11 cellular contexts compared by ENCODE assay signal in genomic region chr9:998301-999110, GRCh38. TPM values are rescaled to one million over a fixed set of nuclear protein-coding genes. Genes with fewer than 3 reads are reported as not detected.
DNase-seq lines count a peak whose midpoint lies in the region; ATAC-seq, FAIRE-seq and TF ChIP-seq lines count a peak whose summit lies in the region.
"Not testable (repeated sequence)": the region's sequence is repeated elsewhere in the genome, so short reads cannot be mapped to it uniquely, and the experiment has no call there.
"Had no signal": no experiment of that assay in that cellular context is flagged by ENCODE, and none has a peak within 500 bp of the region (broad histone marks: within the 10 kb centered on the region; RNA-seq: fewer than 3 reads in every experiment).

No MANE protein-coding gene starts in this region.

- WGBS in H1 (ENCODE audit: extremely low coverage in 1 of 2, insufficient coverage in 1 of 2, insufficient read length in 1 of 2, insufficient replicate concordance in 2 of 2, low coverage in 1 of 2, low lambda C conversion rate in 2 of 2, missing lambda C conversion rate in 1 of 2), 2 experiments: 89% methylated on average over 24 of the region's 55 CpGs; no CpG with 5 or more reads in 1 of the 2 experiments
- WGBS in right cardiac atrium: 74% methylated on average over 28 of the region's 55 CpGs
- no CpG with 5 or more reads among the region's 55 CpGs for WGBS in neuronal stem cell (ENCODE audit: extremely low coverage in 2 of 2, insufficient read length in 2 of 2, insufficient replicate concordance in 1 of 2), 2 donors

- not testable (repeated sequence) for H3K4me2 ChIP-seq in Loucy (ENCODE audit: low read depth, low read length, poor library complexity, severe bottlenecking); PC-3 (ENCODE audit: low read length); H1 (ENCODE audit: insufficient read depth in 1 of 2, low read depth in 2 of 2, low read length in 2 of 2); neuronal stem cell (ENCODE audit: insufficient read depth, low read length, poor library complexity, severe bottlenecking)

- not testable (repeated sequence) for H3K36me3 ChIP-seq in GM06990 (ENCODE audit: control insufficient read depth, insufficient read depth, low read length); Loucy (ENCODE audit: insufficient read depth, low read length); PC-3 (ENCODE audit: low read depth, low read length); H1 (ENCODE audit: control insufficient read depth in 2 of 4, insufficient read depth in 4 of 4, low read length in 3 of 4); neuronal stem cell (replicated peaks in 1 of 2; ENCODE audit: control insufficient read depth in 2 of 2, insufficient read depth in 2 of 2, low read length in 2 of 2)

- not testable (repeated sequence) for H3K23me2 ChIP-seq in H1 (ENCODE audit: low read depth, low read length)

- H3K79me2 ChIP-seq in Loucy (ENCODE audit: insufficient read depth, low read length); PC-3 (ENCODE audit: low read length); H1 (ENCODE audit: control insufficient read depth in 1 of 2, insufficient read depth in 2 of 2, low read length in 2 of 2): not testable (repeated sequence)

- DNase-seq in GM06990 (ENCODE audit: extremely low read depth, insufficient read length) (peak; percentile 18), right cardiac atrium (peak in 2 of 3 donors; percentile 48 to 54)
- not testable (repeated sequence) for DNase-seq in PC-3; H1 (ENCODE audit: low read depth in 1 of 2, low spot score in 2 of 2); neuronal stem cell (ENCODE audit: low spot score)
- DNase-seq in activated naive CD8-positive, alpha-beta T cell treated with anti-CD3 and anti-CD28 coated beads, Interleukin-2, amount 50 U/mL, for 24 hours: peak; percentile 28

- H2BK12ac ChIP-seq in H1 (ENCODE audit: low read depth, low read length); neuronal stem cell (ENCODE audit: low read length): not testable (repeated sequence)

- not testable (repeated sequence) for TF ChIP-seq RAD21 in H1 (IDR thresholded peaks at IDR 0.05 in 1 of 2, conservative IDR thresholded peaks at IDR 0.05 in 1 of 2; ENCODE audit: low read depth in 2 of 2, low read length in 2 of 2)

- H4K20me1 ChIP-seq in Loucy (ENCODE audit: insufficient read depth, low read length, poor library complexity, severe bottlenecking); PC-3 (ENCODE audit: low read length); H1 (replicated peaks in 1 of 2; ENCODE audit: control insufficient read depth in 1 of 2, insufficient read depth in 2 of 2, low read length in 2 of 2): not testable (repeated sequence)

- not testable (repeated sequence) for H2AFZ ChIP-seq in Loucy (ENCODE audit: low read length); PC-3 (ENCODE audit: low read length); H1 (ENCODE audit: low read length); neuronal stem cell (ENCODE audit: low read length)

- POLR2A ChIA-PET in PC-3 (lab: Charles Lee; ENCODE audit: unreplicated experiment); H1 (lab: Charles Lee; ENCODE audit: partially characterized antibody): not testable (repeated sequence)

- H3K9ac ChIP-seq in Loucy (ENCODE audit: low read depth, low read length, poor library complexity, severe bottlenecking); PC-3 (ENCODE audit: low read length); H1 (replicated peaks in 1 of 4; ENCODE audit: extremely low read depth in 1 of 4, low read depth in 3 of 4, low read length in 3 of 4); neuronal stem cell (ENCODE audit: low read depth, low read length, poor library complexity): not testable (repeated sequence)

- not testable (repeated sequence) for H2BK20ac ChIP-seq in H1 (ENCODE audit: low read length)

- H3K18ac ChIP-seq in H1 (ENCODE audit: extremely low read depth, low read length): not testable (repeated sequence)
- H3K18ac ChIP-seq in neuronal stem cell (ENCODE audit: low read length): peak overlapping the region; percentile 48

- not testable (repeated sequence) for H3K9me2 ChIP-seq in Loucy (replicated peaks; ENCODE audit: low read depth, low read length); PC-3 (replicated peaks; ENCODE audit: low read length)

- H3K56ac ChIP-seq in H1 (replicated peaks; ENCODE audit: insufficient read length, low read depth, low read length): not testable (repeated sequence)

- not testable (repeated sequence) for H4K5ac ChIP-seq in H1 (ENCODE audit: insufficient read length, low read depth, low read length)

- BruUV-seq in PC-3 (replicated peaks; lab: Mats Ljungman, UMichigan): not testable (repeated sequence)

- H3K4me1 Mint-ChIP-seq in activated naive CD8-positive, alpha-beta T cell treated with anti-CD3 and anti-CD28 coated beads, Interleukin-2, amount 50 U/mL, for 24 hours: peaks cover 11% of the 10 kb centered on the region

- H3K36me3 Mint-ChIP-seq in activated naive CD8-positive, alpha-beta T cell treated with anti-CD3 and anti-CD28 coated beads, Interleukin-2, amount 50 U/mL, for 24 hours (ENCODE audit: low read depth): not testable (repeated sequence)

- ATAC-seq in PC-3; activated naive CD8-positive, alpha-beta T cell treated with anti-CD3 and anti-CD28 coated beads, Interleukin-2, amount 50 U/mL, for 24 hours; right cardiac atrium: not testable (repeated sequence)

- H3K27ac ChIP-seq in PC-3 (ENCODE audit: low read length); H1 (ENCODE audit: low read depth, low read length); right cardiac atrium (ENCODE audit: low read length); neuronal stem cell (replicated peaks; ENCODE audit: low read length): not testable (repeated sequence)

- H2BK120ac ChIP-seq in H1 (replicated peaks; ENCODE audit: low read depth, low read length); neuronal stem cell (ENCODE audit: low read depth, low read length): not testable (repeated sequence)

- H3F3A ChIP-seq in Loucy (ENCODE audit: low read depth); PC-3 (ENCODE audit: low read length, unreplicated experiment): not testable (repeated sequence)

- not testable (repeated sequence) for H3K27me3 ChIP-seq in GM06990 (replicated peaks; ENCODE audit: control insufficient read depth, insufficient read depth, low read length); Loucy (ENCODE audit: insufficient read depth, low read length, poor library complexity, severe bottlenecking); PC-3 (ENCODE audit: low read length); H1 (replicated peaks in 1 of 4; ENCODE audit: control insufficient read depth in 3 of 4, extremely low read depth in 1 of 4, insufficient read depth in 3 of 4, low read length in 3 of 4); right cardiac atrium (ENCODE audit: control insufficient read depth, insufficient read depth); neuronal stem cell (ENCODE audit: control insufficient read depth in 3 of 3, insufficient read depth in 3 of 3, low read depth in 1 of 3, low read length in 3 of 3)

- not testable (repeated sequence) for H3K79me1 ChIP-seq in H1 (ENCODE audit: low read depth, low read length); neuronal stem cell (ENCODE audit: low read depth, low read length)

- not testable (repeated sequence) for H2AK5ac ChIP-seq in H1 (ENCODE audit: low read depth, low read length); neuronal stem cell (ENCODE audit: low read depth, low read length)

- intact Hi-C loops in PC-3 (cut with micrococcal nuclease); right cardiac atrium (cut with DNase I): not testable (repeated sequence)

- H3K4me3 Mint-ChIP-seq in activated naive CD8-positive, alpha-beta T cell treated with anti-CD3 and anti-CD28 coated beads, Interleukin-2, amount 50 U/mL, for 24 hours: not testable (repeated sequence)

- CTCF ChIA-PET in PC-3 (lab: Charles Lee): not testable (repeated sequence)
- CTCF ChIA-PET in H1 (lab: Charles Lee; ENCODE audit: partially characterized antibody): interaction anchor here (0.6 to 2.5 kb wide), 13 partner anchors 10 to 652 kb away, joined by 3 to 14 read pairs (median 4); no protein-coding TSS in a partner anchor

- H3K4ac ChIP-seq in H1 (replicated peaks; ENCODE audit: insufficient read length, low read depth, low read length); neuronal stem cell (ENCODE audit: low read length): not testable (repeated sequence)

- H3K4me1 ChIP-seq in Loucy (ENCODE audit: insufficient read depth, low read length, poor library complexity, severe bottlenecking); H1 (replicated peaks in 1 of 4; ENCODE audit: control insufficient read depth in 3 of 4, insufficient read depth in 4 of 4, low read length in 3 of 4); right cardiac atrium (ENCODE audit: control insufficient read depth, insufficient read depth, low read length); neuronal stem cell (ENCODE audit: control insufficient read depth in 2 of 2, insufficient read depth in 1 of 2, low read depth in 1 of 2, low read length in 2 of 2): not testable (repeated sequence)
- H3K4me1 ChIP-seq in PC-3 (ENCODE audit: insufficient read depth, low read length): peaks cover 18% of the 10 kb centered on the region

- H2BK5ac ChIP-seq in H1 (ENCODE audit: low read depth, low read length); neuronal stem cell (ENCODE audit: low read length): not testable (repeated sequence)

- not testable (repeated sequence) for H4K91ac ChIP-seq in H1 (replicated peaks; ENCODE audit: insufficient read length, low read length); neuronal stem cell (ENCODE audit: low read depth, low read length, poor library complexity)

- H3K14ac ChIP-seq in H1 (ENCODE audit: insufficient read length); neuronal stem cell (ENCODE audit: low read length): not testable (repeated sequence)

- FAIRE-seq in H1 (lab: Jason Lieb, UNC): not testable (repeated sequence)

- H3K9me3 ChIP-seq in Loucy (ENCODE audit: insufficient read depth, low read depth, low read length); PC-3 (ENCODE audit: low read length); right cardiac atrium (ENCODE audit: control insufficient read depth, low read length); neuronal stem cell (replicated peaks in 1 of 2; ENCODE audit: control insufficient read depth in 2 of 2, insufficient read depth in 1 of 2, low read depth in 1 of 2, low read length in 2 of 2): not testable (repeated sequence)
- H3K9me3 ChIP-seq in H1 (ENCODE audit: insufficient read depth in 2 of 2, low read depth in 1 of 2, low read length in 1 of 2): peaks cover 44 to 56% of the 10 kb centered on the region in 2 experiments

- TF ChIP-seq POLR2A in H1 (IDR thresholded peaks at IDR 0.05; ENCODE audit: control extremely low read depth in 1 of 2, low read depth in 2 of 2, low read length in 2 of 2): not testable (repeated sequence)

- peak; percentile 14 for TF ChIP-seq CTCF in GM06990 (IDR thresholded peaks at IDR 0.05; ENCODE audit: insufficient read depth, low read length, poor library complexity, severe bottlenecking)
- TF ChIP-seq CTCF in Loucy (conservative IDR thresholded peaks at IDR 0.05; ENCODE audit: low read length): peak; percentile 79
- peak; percentile 64 for TF ChIP-seq CTCF in PC-3 (conservative IDR thresholded peaks at IDR 0.05; ENCODE audit: low read depth, low read length)
- peak in 1 of 3 experiments; percentile 29; a peak in 2 of 4 replicates for TF ChIP-seq CTCF in H1 (IDR thresholded peaks at IDR 0.05; ENCODE audit: control extremely low read depth in 1 of 3, insufficient read depth in 1 of 3, low read depth in 1 of 3, low read length in 3 of 3)

- peak overlapping the region; percentile 75; the same call in 1 of the 2 replicates for H4K8ac ChIP-seq in H1 (ENCODE audit: extremely low read depth, insufficient read depth, low read length)
- H4K8ac ChIP-seq in neuronal stem cell (ENCODE audit: low read depth, low read length): not testable (repeated sequence)

- H2BK15ac ChIP-seq in H1 (ENCODE audit: low read length); neuronal stem cell (ENCODE audit: low read length): not testable (repeated sequence)

- TF ChIP-seq EP300 in H1 (IDR thresholded peaks at IDR 0.05; ENCODE audit: borderline replicate concordance in 1 of 2, low read depth in 2 of 2, low read length in 2 of 2): not testable (repeated sequence)

- not testable (repeated sequence) for H3K4me3 ChIP-seq in GM06990 (replicated peaks; ENCODE audit: low read depth, low read length); Loucy (ENCODE audit: low read length, poor library complexity, severe bottlenecking); PC-3 (ENCODE audit: low read length); H1 (ENCODE audit: extremely low read depth in 1 of 4, insufficient read depth in 2 of 4, low read depth in 3 of 4, low read length in 4 of 4); right cardiac atrium (ENCODE audit: low read length); neuronal stem cell (ENCODE audit: low read length in 2 of 2)

- not testable (repeated sequence) for H3K27ac Mint-ChIP-seq in activated naive CD8-positive, alpha-beta T cell treated with anti-CD3 and anti-CD28 coated beads, Interleukin-2, amount 50 U/mL, for 24 hours

- H3K27me3 Mint-ChIP-seq in activated naive CD8-positive, alpha-beta T cell treated with anti-CD3 and anti-CD28 coated beads, Interleukin-2, amount 50 U/mL, for 24 hours: not testable (repeated sequence)

- H3K23ac ChIP-seq in H1 (ENCODE audit: insufficient read length); neuronal stem cell (ENCODE audit: low read depth, low read length, poor library complexity): not testable (repeated sequence)

- H3K9me3 Mint-ChIP-seq in activated naive CD8-positive, alpha-beta T cell treated with anti-CD3 and anti-CD28 coated beads, Interleukin-2, amount 50 U/mL, for 24 hours: not testable (repeated sequence)

RNA-seq across cellular contexts. Expression of gene DMRT3, which starts 22.1 kb away (rescaled TPM):
- total RNA-seq in PC-3 (2014; rRNA removed) (not detected in 2 replicates), right cardiac atrium (not detected)
- not detected in 2 replicates for total RNA-seq in H1 (2021; fragmentation: NEBNext Ultra II Directional; extraction: Animal tissue kit (Norgen Biotek cat#: 25700))
- polyA plus RNA-seq in H1 (2011; rRNA removed) (0.05 TPM in 1 of 2 replicates, not detected in the other), right cardiac atrium (not detected)
- polyA plus RNA-seq in H1 (2011; cell fraction: cytosol; rRNA removed): 0.03 TPM
- polyA plus RNA-seq in H1 (2011; cell fraction: nucleus; rRNA removed): 0.06 TPM
- 0.08 TPM in 2 of 4 replicates, not detected in the others for polyA plus RNA-seq in H1 (2012, experiment 1 of 2)
- polyA plus RNA-seq in H1 (2012, experiment 2 of 2): not detected
- not detected for polyA plus RNA-seq in H1 (2013, experiment 1 of 2)
- polyA plus RNA-seq in H1 (2013, experiment 2 of 2): not detected
- polyA minus RNA-seq in H1 (2011; rRNA and poly(A)+ RNA removed): not detected in 2 replicates
- polyA minus RNA-seq in H1 (2011; cell fraction: cytosol; rRNA and poly(A)+ RNA removed): not detected
- not detected for polyA minus RNA-seq in H1 (2011; cell fraction: nucleus; rRNA and poly(A)+ RNA removed)
- 0.91 TPM for polyA plus RNA-seq in neuronal stem cell (2013, experiment 1 of 2)
- polyA plus RNA-seq in neuronal stem cell (2013, experiment 2 of 2): 0.75 TPM
- total RNA-seq: adrenal gland; CD4-positive, alpha-beta memory T cell; mucosa of gallbladder had no signal
- polyA plus RNA-seq: CD4-positive, alpha-beta memory T cell; small intestine had no signal

RNA-seq across cellular contexts. Expression of gene DMRT2, which starts 51.7 kb away (rescaled TPM):
- total RNA-seq in PC-3 (2014; rRNA removed): not detected in 2 replicates
- 0.61 and 0.93 TPM in 2 replicates for total RNA-seq in H1 (2021; fragmentation: NEBNext Ultra II Directional; extraction: Animal tissue kit (Norgen Biotek cat#: 25700))
- 0.24 and 0.29 TPM in 2 replicates for polyA plus RNA-seq in H1 (2011; rRNA removed)
- polyA plus RNA-seq in H1 (2011; cell fraction: cytosol; rRNA removed): 0.36 TPM
- polyA plus RNA-seq in H1 (2011; cell fraction: nucleus; rRNA removed): 0.41 TPM
- 0.09 to 0.16 TPM (median 0.12 TPM) in 3 of 4 replicates, not detected in the other for polyA plus RNA-seq in H1 (2012, experiment 1 of 2)
- not detected for polyA plus RNA-seq in H1 (2012, experiment 2 of 2)
- polyA plus RNA-seq in H1 (2013, experiment 1 of 2): 0.51 TPM
- polyA plus RNA-seq in H1 (2013, experiment 2 of 2): 0.42 TPM
- 0.12 and 0.35 TPM in 2 replicates for polyA minus RNA-seq in H1 (2011; rRNA and poly(A)+ RNA removed)
- not detected for polyA minus RNA-seq in H1 (2011; cell fraction: cytosol; rRNA and poly(A)+ RNA removed)
- polyA minus RNA-seq in H1 (2011; cell fraction: nucleus; rRNA and poly(A)+ RNA removed): 1.1 TPM
- total RNA-seq in right cardiac atrium: not detected
- polyA plus RNA-seq in right cardiac atrium: 0.09 TPM
- 0.36 TPM for polyA plus RNA-seq in neuronal stem cell (2013, experiment 1 of 2)
- 0.53 TPM for polyA plus RNA-seq in neuronal stem cell (2013, experiment 2 of 2)
- total RNA-seq: mucosa of gallbladder had no signal
- polyA plus RNA-seq: small intestine had no signal
